Comparison of ENCODE assay signal across 8 cellular contexts in the genomic region with DNA sequence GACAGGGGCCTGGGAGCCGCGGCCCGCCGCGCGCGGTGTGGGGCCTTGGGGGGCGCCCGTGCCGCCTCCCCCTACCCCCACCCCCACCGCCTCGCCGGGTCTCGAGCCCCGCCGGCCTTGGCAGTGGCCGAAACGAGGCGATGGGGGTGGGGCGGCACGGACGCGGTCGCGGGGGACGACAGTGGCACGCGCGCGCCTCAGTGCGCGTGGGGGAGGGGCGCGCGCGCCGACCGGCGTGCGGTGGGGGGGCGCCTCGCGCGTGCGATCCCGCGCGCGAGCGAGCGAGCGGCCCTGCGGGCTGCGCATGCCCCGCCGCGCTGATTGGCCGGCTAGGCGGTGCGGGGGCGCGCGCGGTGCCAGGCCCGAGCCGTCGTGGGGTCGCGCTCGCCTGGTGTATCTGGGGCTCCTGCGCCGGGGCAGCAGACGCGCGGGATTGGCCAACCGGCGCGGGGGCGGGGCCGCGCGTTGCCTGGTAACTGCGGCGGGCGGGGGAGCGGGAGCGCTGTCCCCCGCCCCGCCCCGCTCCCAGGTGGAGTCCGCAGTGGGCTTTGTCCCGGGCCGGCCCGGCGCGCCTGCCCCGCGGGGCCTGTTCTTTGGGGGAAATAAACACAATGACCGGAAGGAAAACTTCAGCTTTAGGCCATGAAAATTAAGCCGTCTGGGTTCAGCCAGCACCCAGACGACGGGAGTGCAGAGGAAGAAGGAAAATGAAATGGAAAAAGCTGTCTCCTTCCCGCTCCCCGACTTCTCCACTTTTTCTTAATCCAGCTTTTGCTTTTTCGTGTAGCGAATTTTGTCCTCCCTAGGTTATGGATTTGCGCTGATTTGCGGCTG. TPM values are rescaled to one million over a fixed set of nuclear protein-coding genes. Genes with fewer than 3 reads are reported as not detected.
A peak's percentile ranks its signal among the peaks of the same experiment; 100 is the strongest.
DNase-seq lines count a peak whose midpoint lies in the region; ATAC-seq and TF ChIP-seq lines count a peak whose summit lies in the region.

No MANE protein-coding gene starts in this region.

- H3K4me3 ChIP-seq in psoas muscle = peak overlapping the region; percentile 100

- H3K27ac ChIP-seq in angular gyrus (ENCODE audit: low read depth, low read length) (peak overlapping the region; percentile 99), psoas muscle (peak overlapping the region; percentile 100)

- DNase-seq in GM13976 (ENCODE audit: low spot score) (peak; percentile 93), NCI-H146 treated with DMSO at 0.1 percent for 48 hours (lab: John Stamatoyannopoulos, UW; ENCODE audit: unreplicated experiment) (peak; percentile 84), T-helper 2 cell (peak; percentile 79 to 95 (median 83)), left ventricle myocardium superior (peak; percentile 96), psoas muscle (peak; percentile 95 to 96), ureter (ENCODE audit: low spot score) (peak; percentile 91)

- WGBS in psoas muscle, 3 donors = 1 to 6% (median 3%) methylated on average over 33 to 108 of the region's 108 CpGs

- H3K9me3 ChIP-seq in psoas muscle = no peaks in the 10 kb centered on the region

- ATAC-seq in HG02852 (IDR thresholded peaks at IDR 0.05; ENCODE audit: unreplicated experiment) (peak; percentile 53), left ventricle myocardium superior (peak; percentile 75), psoas muscle (peak; percentile 65 to 79 (median 76))

- no peak for TF ChIP-seq CTCF in GM13976 (IDR thresholded peaks at IDR 0.05; ENCODE audit: borderline replicate concordance, control extremely low read depth, extremely low read depth, insufficient read depth, missing control alignments)
- no peak for TF ChIP-seq CTCF in psoas muscle (IDR thresholded peaks at IDR 0.05)

- in situ Hi-C loops in GM13976 (cut with MboI; ENCODE audit: low sequenced_read_pairs, unreplicated experiment) = no loop called here

- no peaks in the 10 kb centered on the region for H3K27me3 ChIP-seq in psoas muscle (ENCODE audit: insufficient read depth in 3 of 3, low read length in 2 of 3)

- intact Hi-C loops in left ventricle myocardium superior (cut with micrococcal nuclease) (no loop called here), psoas muscle (cut with DNase I) (loop anchor here in 1 of 2 donors (5.0 kb wide), 1 partner anchor 41 kb away; no protein-coding TSS in a partner anchor)

- H3K36me3 ChIP-seq in psoas muscle (ENCODE audit: insufficient read depth in 1 of 2, low read depth in 1 of 2) = peaks cover 3 to 12% of the 10 kb centered on the region in 2 donors

- peaks cover 49% of the 10 kb centered on the region for H3K4me1 ChIP-seq in psoas muscle

RNA-seq across cellular contexts. Expression of a gene that starts 0.9 kb away (rescaled TPM):
- 134 TPM for total RNA-seq in left ventricle myocardium superior
- 100 to 1,000 TPM in 3 of 4 donors, 10 to 100 TPM in 1; 96.4 to 191 (median 136) TPM for total RNA-seq in psoas muscle
- polyA plus RNA-seq in psoas muscle = 10 to 100 TPM; 29.2 to 84.9 (median 34.0) TPM
- 277 TPM for total RNA-seq in ureter

Comparison
In these comparisons a context has a peak if more than half of its experiments do, and no peak if none do; other contexts are left out.
1. Peak in every context shown above with its lines: DNase-seq, ATAC-seq, H3K4me3 ChIP-seq and H3K27ac ChIP-seq.